ENCODE assay signal across 18 cellular contexts in the genomic region with DNA sequence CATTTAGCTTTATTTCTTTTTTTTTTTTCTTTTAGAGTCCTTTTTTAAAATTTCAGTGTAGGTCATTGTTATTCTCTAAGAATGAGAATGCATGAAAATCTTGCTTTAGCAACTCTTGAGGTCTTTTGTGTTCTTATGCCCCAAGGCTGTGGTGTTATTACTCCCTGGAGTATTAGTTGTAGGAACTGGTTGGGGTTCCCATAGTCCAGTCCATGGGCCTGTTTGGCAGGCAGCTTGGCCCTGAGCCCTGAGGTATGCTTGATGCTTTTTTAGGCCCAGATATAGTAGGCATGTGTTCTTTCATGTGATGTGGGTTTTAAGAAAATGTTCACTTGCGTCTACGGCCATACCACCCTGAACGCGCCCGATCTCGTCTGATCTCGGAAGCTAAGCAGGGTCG. TPM values are rescaled to one million over a fixed set of nuclear protein-coding genes. Genes with fewer than 3 reads are reported as not detected.
A peak's percentile ranks its signal among the peaks of the same experiment; 100 is the strongest.
DNase-seq lines count a peak whose midpoint lies in the region; ATAC-seq and TF ChIP-seq lines count a peak whose summit lies in the region.
"Had no signal": no experiment of that assay in that cellular context is flagged by ENCODE, and none has a peak within 500 bp of the region (broad histone marks: within the 10 kb centered on the region; RNA-seq: fewer than 3 reads in every experiment).

No MANE protein-coding gene starts in this region.

- H4K20me1 ChIP-seq in BLaER1 treated with 17β-estradiol and CSF1 and Interleukin-3, amounts not matched to agents 10 nM and 100 nM, result no peaks in the 10 kb centered on the region

- H3K27ac ChIP-seq in 22Rv1 (peak overlapping the region; percentile 88), iPS-20b (ENCODE audit: low read length) (no peak overlapping the region)
- H3K27ac ChIP-seq in BLaER1 treated with 17β-estradiol and CSF1 and Interleukin-3, amounts not matched to agents 10 nM and 100 nM, result no peak overlapping the region
- H3K27ac ChIP-seq: psoas muscle had no signal

- H3K9me3 Mint-ChIP-seq in T-cell, result no peaks in the 10 kb centered on the region

- H3K36me3 ChIP-seq in BLaER1 treated with 17β-estradiol and CSF1 and Interleukin-3, amounts not matched to agents 10 nM and 100 nM, result peaks cover 0 to 16% (median 0%) of the 10 kb centered on the region in 11 experiments; a peak in 3 of 22 replicates
- no peaks in the 10 kb centered on the region for H3K36me3 ChIP-seq in iPS-20b (ENCODE audit: insufficient read depth, low read depth, low read length)

- no peaks in the 10 kb centered on the region for H3K36me3 Mint-ChIP-seq in T-cell

- peak overlapping the region; percentile 83 to 85 (median 83) for H3K4me3 Mint-ChIP-seq in T-cell

- peak overlapping the region; percentile 18 to 97 (median 86); a peak in 15 of 22 replicates for H3K4me2 ChIP-seq in BLaER1 treated with 17β-estradiol and CSF1 and Interleukin-3, amounts not matched to agents 10 nM and 100 nM

- H3K27me3 ChIP-seq in BLaER1 treated with 17β-estradiol and CSF1 and Interleukin-3, amounts not matched to agents 10 nM and 100 nM, result no peaks in the 10 kb centered on the region
- peaks cover 14% of the 10 kb centered on the region for H3K27me3 ChIP-seq in iPS-20b (ENCODE audit: insufficient read depth, low read length)
- H3K27me3 ChIP-seq: testis had no signal

- no peak for TF ChIP-seq CTCF in 22Rv1 (IDR thresholded peaks at IDR 0.05)

- H3K9ac ChIP-seq in BLaER1 treated with 17β-estradiol and CSF1 and Interleukin-3, amounts not matched to agents 10 nM and 100 nM, result no peak overlapping the region
- no peak overlapping the region for H3K9ac ChIP-seq in iPS-20b (ENCODE audit: low read depth, low read length)

- H3K27ac Mint-ChIP-seq in T-cell, result no peak overlapping the region

- peaks cover 9 to 21% (median 21%) of the 10 kb centered on the region in 3 donors for H3K4me1 Mint-ChIP-seq in T-cell

- POLR2A ChIA-PET in T-cell (lab: Charles Lee), result interaction anchor here in 1 of 2 donors (0.5 kb wide), 1 partner anchor 11 kb away, joined by 6 read pairs; no protein-coding TSS in a partner anchor

- no peak for ATAC-seq in T-cell (replicated peaks in 1 of 4)
- no peak for ATAC-seq in HG02588 (IDR thresholded peaks at IDR 0.05; ENCODE audit: unreplicated experiment)
- ATAC-seq in HG03342 (IDR thresholded peaks at IDR 0.05; ENCODE audit: unreplicated experiment), result no peak
- ATAC-seq: psoas muscle, Right ventricle myocardium inferior had no signal

- peaks cover 6 to 17% (median 14%) of the 10 kb centered on the region in 11 experiments; a peak in 19 of 22 replicates for H3K9me3 ChIP-seq in BLaER1 treated with 17β-estradiol and CSF1 and Interleukin-3, amounts not matched to agents 10 nM and 100 nM (replicated peaks in 1 of 11)
- no peaks in the 10 kb centered on the region for H3K9me3 ChIP-seq in iPS-20b (ENCODE audit: insufficient read depth, low read depth, low read length)
- H3K9me3 ChIP-seq: psoas muscle, testis had no signal

- CTCF ChIA-PET in T-cell (lab: Charles Lee), result interaction anchor here (0.5 to 1.2 kb wide), 9 partner anchors 26 to 1703 kb away, joined by 3 to 7 read pairs (median 4); no protein-coding TSS in a partner anchor

- peaks cover 3 to 5% of the 10 kb centered on the region in 2 donors for H3K27me3 Mint-ChIP-seq in T-cell

- H3K4me3 ChIP-seq in BLaER1 treated with 17β-estradiol and CSF1 and Interleukin-3, amounts not matched to agents 10 nM and 100 nM, result no peak overlapping the region; a peak in 1 of 20 replicates
- 0 out of 2 replicates have a peak overlapping the region, but pooled peaks have one; percentile 94 for H3K4me3 ChIP-seq in iPS-20b (ENCODE audit: low read length)

- DNase-seq in T-cell (no peak), NCI-H510A (lab: John Stamatoyannopoulos, UW) (no peak)
- DNase-seq: activated CD4-positive, alpha-beta T cell treated with anti-CD3 and anti-CD28 coated beads for 4 hours; AML-193; DMS79 treated with DMSO at 0.1 percent for 48 hours; effector CD4-positive, alpha-beta T cell; glutamatergic neuron; NCI-H1694 treated with DMSO at 0.1 percent for 48 hours; psoas muscle; testis had no signal

- H3K4me1 ChIP-seq in BLaER1 treated with 17β-estradiol and CSF1 and Interleukin-3, amounts not matched to agents 10 nM and 100 nM, result peaks cover 17 to 27% (median 22%) of the 10 kb centered on the region in 10 experiments
- H3K4me1 ChIP-seq in iPS-20b (ENCODE audit: insufficient read depth, low read length), result peaks cover 25% of the 10 kb centered on the region
- H3K4me1 ChIP-seq: testis had no signal

RNA-seq across cellular contexts. Expression of a gene that starts 1.6 kb away (rescaled TPM):
- total RNA-seq in T-cell, result 1 to 10 TPM; 4.3 to 5.8 (median 4.6) TPM

RNA-seq across cellular contexts. Expression of a gene that starts 45.8 kb away (rescaled TPM):
- 10 to 100 TPM; 12.5 to 15.9 (median 15.0) TPM for total RNA-seq in T-cell

RNA-seq across cellular contexts. Expression of a gene that starts 57.7 kb away (rescaled TPM):
- not detected for total RNA-seq in T-cell
- total RNA-seq: lower leg skin, NCI-H460, psoas muscle, Right ventricle myocardium inferior had no signal
